ENCODE assay signal across 17 cellular contexts in the genomic region with DNA sequence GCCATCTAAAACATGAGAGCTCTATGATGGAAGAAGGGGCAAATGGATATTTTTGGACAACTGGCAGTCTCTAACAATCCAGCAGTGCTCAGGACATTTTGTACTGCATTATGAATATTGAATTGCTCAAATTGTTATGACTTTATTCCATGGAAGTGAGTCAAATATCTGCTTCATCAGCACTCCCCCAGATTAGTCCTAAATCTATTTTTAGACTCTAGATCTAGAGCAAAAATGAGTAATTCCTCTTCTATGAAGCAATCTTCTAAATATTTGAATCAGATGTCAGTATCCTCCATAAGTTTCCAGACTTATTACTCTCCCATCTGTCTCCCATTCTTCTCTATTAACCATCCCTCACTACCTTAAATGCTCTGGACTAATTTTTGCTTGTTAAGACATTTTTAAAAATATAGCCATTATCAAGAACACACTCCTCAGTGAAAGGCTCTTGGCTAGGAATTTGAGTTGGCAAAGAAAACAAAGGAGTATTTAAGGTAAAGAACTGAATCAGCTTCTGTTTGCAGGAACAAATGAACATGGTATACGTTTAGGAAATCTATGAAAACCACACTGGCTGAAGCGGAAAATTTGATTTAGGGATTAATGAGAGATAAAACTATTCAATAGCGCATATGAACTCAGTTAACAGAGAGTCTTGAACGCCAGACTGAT.
DNase-seq lines count a peak whose midpoint lies in the region; ATAC-seq and TF ChIP-seq lines count a peak whose summit lies in the region.
"Had no signal": no experiment of that assay in that cellular context is flagged by ENCODE, and none has a peak within 500 bp of the region (broad histone marks: within the 10 kb centered on the region; RNA-seq: fewer than 3 reads in every experiment).

No MANE protein-coding gene starts in this region.

- H3K27me3 ChIP-seq in right cardiac atrium (ENCODE audit: control insufficient read depth, insufficient read depth) = no peaks in the 10 kb centered on the region
- H3K27me3 ChIP-seq: adrenal gland, heart left ventricle, upper lobe of left lung had no signal

- ATAC-seq in HG02759 (IDR thresholded peaks at IDR 0.05; ENCODE audit: unreplicated experiment) (no peak), right cardiac atrium (no peak)
- ATAC-seq: activated CD4-positive, CD25-positive, alpha-beta regulatory T cell treated with anti-CD3 and anti-CD28 coated beads, Interleukin-2, amount 50 U/mL, for 24 hours; CD8-positive, alpha-beta T cell; heart left ventricle had no signal

- H3K4me3 ChIP-seq in right cardiac atrium (ENCODE audit: low read length) = no peak overlapping the region
- H3K4me3 ChIP-seq: adrenal gland, heart left ventricle, psoas muscle, upper lobe of left lung had no signal

- peaks cover 39% of the 10 kb centered on the region for H3K4me1 Mint-ChIP-seq in HFFc6 (ENCODE audit: low read depth)

- no peaks in the 10 kb centered on the region for H3K27me3 Mint-ChIP-seq in HFFc6 (ENCODE audit: insufficient read depth)

- peak overlapping the region; percentile 69 for H3K27ac Mint-ChIP-seq in HFFc6
- H3K27ac Mint-ChIP-seq: CD8-positive, alpha-beta T cell had no signal

- H3K36me3 Mint-ChIP-seq in HFFc6 (ENCODE audit: low read depth) = no peaks in the 10 kb centered on the region; the same call in 1 of the 2 replicates
- H3K36me3 Mint-ChIP-seq: CD8-positive, alpha-beta T cell had no signal

- DNase-seq in AG08396 (ENCODE audit: low spot score) (peak; percentile 32), HFFc6 (peak; percentile 51), astrocyte of the hippocampus (ENCODE audit: low read depth, low spot score) (peak; percentile 4), hepatic stellate cell (ENCODE audit: low spot score) (peak; percentile 24), C1 segment of cervical spinal cord (lab: John Stamatoyannopoulos, UW) (no peak), right cardiac atrium (no peak), ACHN (no peak)
- DNase-seq: adrenal gland; CD8-positive, alpha-beta T cell; effector CD4-positive, alpha-beta T cell; heart left ventricle; left cardiac atrium; MM.1S; psoas muscle; upper lobe of left lung had no signal

- intact Hi-C loops in right cardiac atrium (cut with DNase I) = no loop called here

- WGBS in right cardiac atrium = 75% methylated on average over 4 of the region's 4 CpGs

- no peak overlapping the region for H3K27ac ChIP-seq in right cardiac atrium (ENCODE audit: low read length)
- H3K27ac ChIP-seq: adrenal gland, heart left ventricle, psoas muscle, upper lobe of left lung had no signal

- peak overlapping the region; percentile 73 for H3K4me3 Mint-ChIP-seq in HFFc6
- H3K4me3 Mint-ChIP-seq: CD8-positive, alpha-beta T cell had no signal

- no peaks in the 10 kb centered on the region for H3K9me3 Mint-ChIP-seq in HFFc6
- H3K9me3 Mint-ChIP-seq: CD8-positive, alpha-beta T cell had no signal

- H3K4me1 ChIP-seq in right cardiac atrium (ENCODE audit: control insufficient read depth, insufficient read depth, low read length) = no peaks in the 10 kb centered on the region
- H3K4me1 ChIP-seq: adrenal gland, psoas muscle, upper lobe of left lung had no signal

- in situ Hi-C loops in ACHN (cut with HindIII; ENCODE audit: low pct_ligation_motif_present, low pct_unique_long_range_greater_than_20kb, low sequenced_read_pairs) = no loop called here

- no peaks in the 10 kb centered on the region for H3K9me3 ChIP-seq in right cardiac atrium (ENCODE audit: control insufficient read depth, low read length)
- H3K9me3 ChIP-seq: adrenal gland, psoas muscle, upper lobe of left lung had no signal

- no peak for TF ChIP-seq CTCF in HFFc6 (IDR thresholded peaks at IDR 0.05)

Comparison
In these comparisons a context has a peak if more than half of its experiments do, and no peak if none do; other contexts are left out.
1. DNase-seq: peak in AG08396 (single experiment), HFFc6 (single experiment), astrocyte of the hippocampus (single experiment) and hepatic stellate cell (single experiment); none in C1 segment of cervical spinal cord (0 of 14), right cardiac atrium (0 of 3) and ACHN (single experiment).